8 cellular contexts compared by ENCODE assay signal in the genomic region with DNA sequence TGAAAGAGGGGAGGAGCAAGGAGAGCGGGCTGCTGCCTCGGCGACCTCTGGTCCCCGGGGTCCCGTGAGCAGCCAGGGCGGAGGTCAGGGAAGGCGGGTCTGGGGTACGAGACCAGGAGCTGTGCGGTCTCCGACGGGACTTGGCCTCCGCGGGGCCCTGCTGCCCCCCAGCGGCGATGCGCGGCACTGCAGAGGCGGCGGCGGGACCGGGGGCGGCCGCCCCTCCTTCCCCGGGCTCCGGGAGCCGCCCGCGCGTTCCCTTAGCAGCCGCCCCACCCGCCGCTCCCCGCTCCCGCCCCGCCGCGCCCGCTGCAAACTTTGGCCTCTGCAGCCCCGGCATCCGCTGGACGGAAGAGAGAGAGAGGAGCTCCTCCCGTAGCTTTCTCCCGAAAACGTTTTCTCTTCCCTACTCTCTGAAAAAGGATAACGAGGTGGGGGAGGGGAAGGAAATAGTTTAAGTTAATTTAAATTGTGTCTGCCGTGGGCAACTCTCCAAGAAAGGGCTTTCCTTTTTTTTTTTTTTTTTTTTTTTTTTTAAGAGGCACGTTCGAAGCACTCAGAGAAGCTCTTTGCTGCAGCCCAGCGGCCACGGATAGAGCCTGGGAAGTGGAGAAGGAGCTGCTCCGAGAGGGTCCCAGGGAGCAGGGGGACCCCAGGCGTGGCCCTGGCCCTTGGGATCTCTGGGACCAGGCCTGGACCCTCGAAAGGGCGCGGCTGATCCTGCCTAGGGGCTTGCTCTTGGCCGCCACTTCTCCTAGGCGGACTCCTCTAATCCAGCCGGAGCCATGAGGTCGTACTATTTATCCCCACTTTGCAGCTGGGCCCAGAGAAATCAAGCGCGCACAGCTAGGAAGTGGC. TPM values are rescaled to one million over a fixed set of nuclear protein-coding genes. Genes with fewer than 3 reads are reported as not detected.
A peak's percentile ranks its signal among the peaks of the same experiment; 100 is the strongest.
DNase-seq lines count a peak whose midpoint lies in the region; ATAC-seq and TF ChIP-seq lines count a peak whose summit lies in the region.

No MANE protein-coding gene starts in this region.

- H3K4me1 ChIP-seq in CD4-positive, alpha-beta memory T cell (ENCODE audit: insufficient read depth, low read length) = peaks cover 7% of the 10 kb centered on the region
- H3K4me1 ChIP-seq in lung (ENCODE audit: control insufficient read depth in 2 of 2, insufficient read depth in 2 of 2, low read length in 2 of 2) = peaks cover 0 to 1% of the 10 kb centered on the region in 2 donors

- H3K9me3 ChIP-seq in CD4-positive, alpha-beta memory T cell (ENCODE audit: control insufficient read depth in 1 of 2, low read length in 2 of 2) = no peaks in the 10 kb centered on the region
- H3K9me3 ChIP-seq in lung (ENCODE audit: control insufficient read depth in 2 of 2, insufficient read depth in 1 of 2, low read length in 1 of 2) = peaks cover 0 to 3% of the 10 kb centered on the region in 2 donors

- H3K4me1 Mint-ChIP-seq in CD4-positive, alpha-beta memory T cell = peaks cover 2 to 11% (median 6%) of the 10 kb centered on the region in 4 donors

- no peaks in the 10 kb centered on the region for H3K36me3 ChIP-seq in CD4-positive, alpha-beta memory T cell (ENCODE audit: insufficient read depth, low read length)
- no peaks in the 10 kb centered on the region for H3K36me3 ChIP-seq in lung (ENCODE audit: control insufficient read depth in 2 of 2, insufficient read depth in 2 of 2, low read length in 2 of 2)

- no peak overlapping the region for H3K27ac ChIP-seq in CD4-positive, alpha-beta memory T cell (ENCODE audit: low read depth, low read length)
- H3K27ac ChIP-seq in dorsolateral prefrontal cortex (peak overlapping the region in 1 of 59 donors; percentile 38), lung (ENCODE audit: low read depth in 1 of 2, low read length in 1 of 2) (no peak overlapping the region)

- H3K27me3 Mint-ChIP-seq in CD4-positive, alpha-beta memory T cell = peaks cover under 1 to 1% of the 10 kb centered on the region in 2 donors

- H3K4me3 ChIP-seq in CD4-positive, alpha-beta memory T cell (ENCODE audit: low read length in 2 of 2) = no peak overlapping the region
- H3K4me3 ChIP-seq in dorsolateral prefrontal cortex (peak overlapping the region in 58 of 59 donors; percentile 6 to 60 (median 38)), lung (no peak overlapping the region)

- H3K27ac Mint-ChIP-seq in CD4-positive, alpha-beta memory T cell = peak overlapping the region in 6 of 7 donors; percentile 9 to 65 (median 54)

- no peaks in the 10 kb centered on the region for H3K36me3 Mint-ChIP-seq in CD4-positive, alpha-beta memory T cell

- CTCF ChIA-PET in CD4-positive, alpha-beta memory T cell (lab: Charles Lee; ENCODE audit: partially characterized antibody) = interaction anchor here (0.6 to 2.2 kb wide), 21 partner anchors 14 to 1808 kb away, joined by 3 to 7 read pairs (median 4); partner anchors contain the start of gene KDM8

- POLR2A ChIA-PET in CD4-positive, alpha-beta memory T cell (lab: Charles Lee; ENCODE audit: partially characterized antibody) = interaction anchor here (0.8 kb wide), 1 partner anchor 64 kb away, joined by 4 read pairs; no protein-coding TSS in a partner anchor

- H3K9me3 Mint-ChIP-seq in CD4-positive, alpha-beta memory T cell = peaks cover 0 to under 1% (median 0%) of the 10 kb centered on the region in 8 donors

- 7 to 10% methylated on average over 49 to 61 of the region's 61 CpGs for WGBS in lung, 2 donors

- peak in 55 of 56 donors; percentile 49 to 97 (median 85) for TF ChIP-seq CTCF in dorsolateral prefrontal cortex (IDR thresholded peaks at IDR 0.05 in 54 of 56, conservative IDR thresholded peaks at IDR 0.05 in 2 of 56; ENCODE audit: low read depth in 1 of 56, partially characterized antibody in 56 of 56)
- peak; percentile 57 for TF ChIP-seq CTCF in lung (IDR thresholded peaks at IDR 0.05; ENCODE audit: control extremely low read depth, extremely low read depth)

- peak overlapping the region in 7 of 8 donors; percentile 31 to 79 (median 72) for H3K4me3 Mint-ChIP-seq in CD4-positive, alpha-beta memory T cell

- intact Hi-C loops in CD4-positive, alpha-beta memory T cell (cut with micrococcal nuclease) = loop anchor here (10.0 kb wide), 2 partner anchors 55 to 1875 kb away; no protein-coding TSS in a partner anchor
- intact Hi-C loops in dorsolateral prefrontal cortex (cut with DNase I) = loop anchor here (2.0 to 5.0 kb wide), 2 partner anchors 1271 to 1833 kb away; no protein-coding TSS in a partner anchor

- DNase-seq in CD4-positive, alpha-beta memory T cell = peak; percentile 64 to 78 (median 72)
- DNase-seq in HCEC 1CT (peak; percentile 70), NCI-H226 (peak; percentile 31), dorsolateral prefrontal cortex (peak in 8 of 10 donors; percentile 16 to 80 (median 46)), lung (ENCODE audit: low spot score) (peak; percentile 58)
- DNase-seq in activated CD4-positive, alpha-beta T cell treated with anti-CD3 and anti-CD28 coated beads, Interleukin-2, amount 50 U/mL, for 48 hours = peak; percentile 84 to 86
- peak; percentile 67 to 82 (median 80) for DNase-seq in stimulated activated CD4-positive, alpha-beta T cell treated with anti-CD3 and anti-CD28 coated beads, TNF-alpha, amount 100 ng/mL, for 4 hours (ENCODE audit: low read depth in 3 of 3)

- no peaks in the 10 kb centered on the region for H3K27me3 ChIP-seq in CD4-positive, alpha-beta memory T cell (ENCODE audit: insufficient read depth, low read length)
- H3K27me3 ChIP-seq in dorsolateral prefrontal cortex (peaks cover 0 to 6% (median 0%) of the 10 kb centered on the region in 45 donors), lung (ENCODE audit: control insufficient read depth, insufficient read depth) (no peaks in the 10 kb centered on the region)

- ATAC-seq in lung (ENCODE audit: insufficient read depth, low FRiP score) (peak; percentile 86), GM18873 (IDR thresholded peaks at IDR 0.05; ENCODE audit: low FRiP score, unreplicated experiment) (no peak)

RNA-seq across cellular contexts. Expression of gene C16orf82, which starts 43.2 kb away (rescaled TPM):
- total RNA-seq in CD4-positive, alpha-beta memory T cell = not detected
- polyA plus RNA-seq in CD4-positive, alpha-beta memory T cell = not detected
- total RNA-seq in dorsolateral prefrontal cortex = not detected
- total RNA-seq in lung = not detected
- not detected for polyA plus RNA-seq in lung

Comparison
In these comparisons a context has a peak if more than half of its experiments do, and no peak if none do; other contexts are left out.
1. DNase-seq: peak in every context shown above with its lines; median percentile 85 in activated CD4-positive, alpha-beta T cell treated with anti-CD3 and anti-CD28 coated beads, Interleukin-2, amount 50 U/mL, for 48 hours; 80 in stimulated activated CD4-positive, alpha-beta T cell treated with anti-CD3 and anti-CD28 coated beads, TNF-alpha, amount 100 ng/mL, for 4 hours; 72 in CD4-positive, alpha-beta memory T cell; 70 in HCEC 1CT; 58 in lung; 46 in dorsolateral prefrontal cortex; 31 in NCI-H226.
2. H3K4me3 ChIP-seq: peak in dorsolateral prefrontal cortex (58 of 59); none in CD4-positive, alpha-beta memory T cell (0 of 2) and lung (single experiment).